23 cellular contexts compared by ENCODE assay signal in the genomic region with DNA sequence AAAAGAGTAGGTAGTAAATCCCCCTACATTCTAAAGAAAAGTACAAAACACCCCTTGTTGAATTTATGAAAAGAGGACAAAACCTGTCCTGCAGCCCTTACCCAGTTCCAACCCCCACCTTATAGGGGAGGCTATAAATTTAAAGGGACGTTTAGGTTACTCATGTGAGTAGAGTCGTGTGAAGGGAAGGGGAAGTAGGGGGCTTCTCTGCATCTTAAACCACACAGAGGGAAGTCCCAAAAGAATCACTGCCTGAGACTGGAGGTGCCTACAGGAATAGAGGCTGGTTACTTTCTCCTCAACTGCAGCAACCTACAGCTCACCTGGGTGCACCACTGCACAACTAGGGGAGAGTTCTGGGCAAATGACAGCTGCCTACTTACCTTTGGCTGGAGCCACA. TPM values are rescaled to one million over a fixed set of nuclear protein-coding genes. Genes with fewer than 3 reads are reported as not detected.
"Had no signal": no experiment of that assay in that cellular context is flagged by ENCODE, and none has a peak within 500 bp of the region (broad histone marks: within the 10 kb centered on the region; RNA-seq: fewer than 3 reads in every experiment).

No MANE protein-coding gene starts in this region.

- H3K4me3 ChIP-seq: gastrocnemius medialis, heart right ventricle, psoas muscle, spleen, suprapubic skin, tibial artery, upper lobe of left lung, uterus had no signal

- H3K4me1 ChIP-seq: gastrocnemius medialis, psoas muscle, suprapubic skin, tibial artery, upper lobe of left lung, uterus had no signal

- H3K4me3 Mint-ChIP-seq: naive thymus-derived CD4-positive, alpha-beta T cell; nephron progenitor cell had no signal

- H3K27ac ChIP-seq: gastrocnemius medialis, heart right ventricle, neutrophil, psoas muscle, suprapubic skin, tibial artery, upper lobe of left lung, uterus had no signal

- H3K36me3 ChIP-seq: gastrocnemius medialis, heart right ventricle, neutrophil, spleen, suprapubic skin, tibial artery, upper lobe of left lung, uterus had no signal

- ATAC-seq: esophagus mucosa; gastrocnemius medialis; heart right ventricle; naive thymus-derived CD4-positive, alpha-beta T cell; psoas muscle; sciatic nerve; stimulated activated naive CD8-positive, alpha-beta T cell treated with anti-CD3 and anti-CD28 coated beads, Interleukin-15, Interleukin-2, amounts not matched to agents 100 U/mL and 50 U/mL, for 24 hours had no signal

- H3K27me3 ChIP-seq: upper lobe of left lung, uterus had no signal

- DNase-seq: cortex of kidney; effector memory CD4-positive, alpha-beta T cell; gastrocnemius medialis; heart right ventricle; hypothalamus; kidney glomerular epithelial cell; mesendoderm; naive thymus-derived CD4-positive, alpha-beta T cell; nephron progenitor cell; psoas muscle; retina; spleen; stimulated activated CD4-positive, alpha-beta T cell treated with anti-CD3 and anti-CD28 coated beads, Interleukin-15, amount 100 ng/mL, for 24 hours; stimulated activated CD4-positive, alpha-beta T cell treated with anti-CD3 and anti-CD28 coated beads, Interleukin-1b, Interleukin-23, amount 100 ng/mL, for 48 hours; stimulated activated CD4-positive, alpha-beta T cell treated with anti-CD3 and anti-CD28 coated beads, Interleukin-4, amount 100 ng/mL, for 24 hours; stimulated activated naive CD8-positive, alpha-beta T cell treated with anti-CD3 and anti-CD28 coated beads, Interleukin-15, Interleukin-2, amounts not matched to agents 100 U/mL and 50 U/mL, for 24 hours; tibial artery; uterus had no signal

- H3K27ac Mint-ChIP-seq: naive thymus-derived CD4-positive, alpha-beta T cell; nephron progenitor cell had no signal

- H3K36me3 Mint-ChIP-seq: naive thymus-derived CD4-positive, alpha-beta T cell had no signal

- H3K9me3 Mint-ChIP-seq: naive thymus-derived CD4-positive, alpha-beta T cell; nephron progenitor cell had no signal

- H3K9me3 ChIP-seq: gastrocnemius medialis, heart right ventricle, neutrophil, psoas muscle, spleen, suprapubic skin, tibial artery, upper lobe of left lung, uterus had no signal

- H3K4me1 Mint-ChIP-seq: naive thymus-derived CD4-positive, alpha-beta T cell had no signal

RNA-seq across cellular contexts. Expression of gene KIRREL1, which starts 36.7 kb away (rescaled TPM):
- total RNA-seq: naive thymus-derived CD4-positive, alpha-beta T cell had no signal
